ENCODE assay signal across 8 cellular contexts in genomic region chr14:23183479-23183878, GRCh38. TPM values are rescaled to one million over a fixed set of nuclear protein-coding genes. Genes with fewer than 3 reads are reported as not detected.
DNase-seq lines count a peak whose midpoint lies in the region; ATAC-seq and TF ChIP-seq lines count a peak whose summit lies in the region.

SLC7A8 (minus strand) TSS chr14:23183660; CDS start chr14:23182914, 746 bp downstream.

- H3K4me3 Mint-ChIP-seq in progenitor cell of endocrine pancreas (ENCODE audit: low read depth): no peak within 1 kb of the TSS

- H3K27me3 Mint-ChIP-seq in progenitor cell of endocrine pancreas: no peaks in the 10 kb centered on the region

- H3K9me3 Mint-ChIP-seq in progenitor cell of endocrine pancreas (ENCODE audit: low read depth): no peaks in the 10 kb centered on the region

- WGBS in adipose tissue, 3 donors: 2 to 4% (median 2%) methylated on average over 17 of the region's 17 CpGs

- H3K27ac ChIP-seq in adipose tissue (ENCODE audit: low read depth, low read length): no peak within 1 kb of the TSS

- peak; percentile 49 for DNase-seq in DMS53 (lab: John Stamatoyannopoulos, UW)
- peak; percentile 66 for DNase-seq in NCI-H345 (lab: John Stamatoyannopoulos, UW)
- DNase-seq in left ventricle myocardium superior: peak; percentile 62
- peak; percentile 20 for DNase-seq in progenitor cell of endocrine pancreas (ENCODE audit: low spot score, unreplicated experiment)
- no peak for DNase-seq in NCI-H146 treated with DMSO at 0.1 percent for 48 hours (lab: John Stamatoyannopoulos, UW; ENCODE audit: unreplicated experiment)

- intact Hi-C loops in left ventricle myocardium superior (cut with micrococcal nuclease): no loop called here

- TF ChIP-seq CTCF in progenitor cell of endocrine pancreas (IDR thresholded peaks at IDR 0.05; ENCODE audit: unreplicated experiment): no peak

- H3K4me1 Mint-ChIP-seq in progenitor cell of endocrine pancreas (ENCODE audit: low read depth): peaks cover 5% of the 10 kb centered on the region

- H3K27ac Mint-ChIP-seq in progenitor cell of endocrine pancreas: no peak within 1 kb of the TSS

- H3K36me3 Mint-ChIP-seq in progenitor cell of endocrine pancreas (ENCODE audit: insufficient read depth): no peaks in the 10 kb centered on the region

- peak; percentile 80 for ATAC-seq in left ventricle myocardium superior
- no peak for ATAC-seq in HG03460 (IDR thresholded peaks at IDR 0.05; ENCODE audit: unreplicated experiment)
- no peak for ATAC-seq in GM18870 (IDR thresholded peaks at IDR 0.05; ENCODE audit: unreplicated experiment)

RNA-seq across cellular contexts. Expression of gene SLC7A8, which starts in this region (rescaled TPM):
- polyA plus RNA-seq in adipose tissue: 10 to 100 TPM; 16.8 to 41.5 (median 25.9) TPM
- 6.4 TPM for total RNA-seq in left ventricle myocardium superior
- 28.3 and 30.9 TPM in 2 replicates for total RNA-seq in progenitor cell of endocrine pancreas
